17 cellular contexts compared by ENCODE assay signal in genomic region chr21:42395302-42395701, GRCh38. TPM values are rescaled to one million over a fixed set of nuclear protein-coding genes. Genes with fewer than 3 reads are reported as not detected.
A peak's percentile ranks its signal among the peaks of the same experiment; 100 is the strongest.
DNase-seq lines count a peak whose midpoint lies in the region; ATAC-seq, FAIRE-seq and TF ChIP-seq lines count a peak whose summit lies in the region.
"Had no signal": no experiment of that assay in that cellular context is flagged by ENCODE, and none has a peak within 500 bp of the region (broad histone marks: within the 10 kb centered on the region; RNA-seq: fewer than 3 reads in every experiment).

No MANE protein-coding gene starts in this region.

- H3K27me3 ChIP-seq in PC-9 (ENCODE audit: insufficient read depth, low read depth) = no peaks in the 10 kb centered on the region

- FAIRE-seq in kidney (lab: Jason Lieb, UNC) = no peak
- FAIRE-seq: A204.1, D721Med, HepG2 had no signal

- H3K27ac ChIP-seq in PC-9 = peak overlapping the region; percentile 62; the same call in 1 of the 2 replicates
- peak overlapping the region; percentile 11 to 51 for H3K27ac ChIP-seq in kidney (ENCODE audit: low read depth in 2 of 2, low read length in 2 of 2)

- H3K79me2 ChIP-seq in PC-9 (ENCODE audit: low read depth) = no peaks in the 10 kb centered on the region

- no peak overlapping the region for H3K9ac ChIP-seq in kidney (ENCODE audit: low read length in 2 of 2)

- H3K4me2 ChIP-seq in PC-9 = peak overlapping the region; percentile 79

- H3K36me3 ChIP-seq in PC-9 (ENCODE audit: low read depth) (no peaks in the 10 kb centered on the region), kidney (ENCODE audit: control insufficient read depth in 1 of 2, insufficient read depth in 2 of 2, low read length in 2 of 2) (no peaks in the 10 kb centered on the region)

- H2AFZ ChIP-seq in PC-9 = no peak overlapping the region

- H4K20me1 ChIP-seq in PC-9 (ENCODE audit: insufficient read depth) = no peaks in the 10 kb centered on the region

- CTCF ChIA-PET in PC-9 (lab: Charles Lee) = interaction anchor here (0.6 kb wide), 1 partner anchor 110 kb away, joined by 3 read pairs; no protein-coding TSS in a partner anchor

- H3K9me3 ChIP-seq in PC-9 (ENCODE audit: insufficient read depth, low read depth) (no peaks in the 10 kb centered on the region), kidney (ENCODE audit: control insufficient read depth in 1 of 2, low read length in 2 of 2) (no peaks in the 10 kb centered on the region)

- no peaks in the 10 kb centered on the region for H3K9me2 ChIP-seq in PC-9 (ENCODE audit: insufficient read depth)

- H3F3A ChIP-seq in PC-9 (ENCODE audit: insufficient read depth, low read depth) = no peaks in the 10 kb centered on the region

- intact Hi-C loops in cardiac septum (cut with DNase I) = no loop called here
- intact Hi-C loops in left ventricle myocardium superior (cut with micrococcal nuclease) = no loop called here
- intact Hi-C loops in PC-9 (cut with micrococcal nuclease; ENCODE audit: unreplicated experiment) = no loop called here
- intact Hi-C loops in kidney (cut with DNase I) = no loop called here

- BruUV-seq in PC-9 (replicated peaks; lab: Mats Ljungman, UMichigan) = TSS peak; percentile 79

- DNase-seq in cardiac septum (ENCODE audit: low spot score) = peak; percentile 50
- no peak for DNase-seq in left ventricle myocardium superior
- no peak for DNase-seq in PC-9
- no peak for DNase-seq in kidney
- no peak for DNase-seq in NCI-H2196 (lab: John Stamatoyannopoulos, UW; ENCODE audit: unreplicated experiment)
- DNase-seq in ureter (ENCODE audit: low spot score) = no peak
- DNase-seq: H7, KG1, NCI-H1436, NCI-H2029, NCI-H524 had no signal

- TF ChIP-seq CTCF in PC-9 (conservative IDR thresholded peaks at IDR 0.05) = no peak
- TF ChIP-seq CTCF in kidney (IDR thresholded peaks at IDR 0.05; ENCODE audit: borderline replicate concordance, extremely low read depth, insufficient read depth) = no peak

- H3K4me3 ChIP-seq in PC-9 (peak overlapping the region; percentile 45; the same call in 1 of the 2 replicates), kidney (ENCODE audit: low read length in 2 of 2) (no peak overlapping the region)

- ATAC-seq in left ventricle myocardium superior (no peak), GM21447 (IDR thresholded peaks at IDR 0.05; ENCODE audit: unreplicated experiment) (no peak)
- ATAC-seq: HepG2 had no signal

- POLR2A ChIA-PET in PC-9 (lab: Charles Lee; ENCODE audit: unreplicated experiment) = no interaction called here

- H3K4me1 ChIP-seq in PC-9 (replicated peaks; ENCODE audit: insufficient read depth) (peaks cover 14% of the 10 kb centered on the region; the same call in 1 of the 2 replicates), kidney (ENCODE audit: control insufficient read depth in 1 of 2, insufficient read depth in 1 of 2, low read depth in 1 of 2, low read length in 2 of 2) (peaks cover 0 to 4% of the 10 kb centered on the region in 2 donors)

RNA-seq across cellular contexts. Expression of gene TMPRSS3, which starts 0.6 kb away (rescaled TPM):
- total RNA-seq in cardiac septum (not detected), left ventricle myocardium superior (not detected), PC-9 (2021) (4.3 and 8.6 TPM in 2 replicates), kidney (15.4 TPM), ureter (1.7 TPM)
- 3.0 TPM for polyA plus RNA-seq in kidney (ENCODE audit: insufficient read depth, low read depth, low replicate concordance)
- total RNA-seq: H7 had no signal
- polyA plus RNA-seq: BJ had no signal

RNA-seq across cellular contexts. Expression of gene UBASH3A, which starts 8.4 kb away (rescaled TPM):
- not detected for total RNA-seq in cardiac septum
- not detected for total RNA-seq in left ventricle myocardium superior
- total RNA-seq in PC-9 (2021) = not detected in 2 replicates
- total RNA-seq in kidney = 2.7 TPM
- not detected for polyA plus RNA-seq in kidney (ENCODE audit: insufficient read depth, low read depth, low replicate concordance)
- 1.4 TPM for total RNA-seq in ureter
- total RNA-seq: H7, HepG2 had no signal
- polyA plus RNA-seq: BJ, HepG2 had no signal

RNA-seq across cellular contexts. Expression of gene TFF1, which starts 29.0 kb away (rescaled TPM):
- not detected for total RNA-seq in cardiac septum
- not detected for total RNA-seq in left ventricle myocardium superior
- 2.2 and 5.7 TPM in 2 replicates for total RNA-seq in PC-9 (2021)
- not detected for total RNA-seq in kidney
- polyA plus RNA-seq in kidney (ENCODE audit: insufficient read depth, low read depth, low replicate concordance) = not detected
- 2.6 TPM for total RNA-seq in ureter
- total RNA-seq: CD8-positive, alpha-beta memory T cell; H7 had no signal
- polyA plus RNA-seq: BJ; CD8-positive, alpha-beta memory T cell had no signal

RNA-seq across cellular contexts. Expression of gene TFF2, which starts 44.5 kb away (rescaled TPM):
- total RNA-seq in cardiac septum (not detected), left ventricle myocardium superior (not detected), PC-9 (2021) (0.52 TPM in 1 of 2 replicates, not detected in the other), kidney (not detected), ureter (not detected)
- polyA plus RNA-seq in kidney (ENCODE audit: insufficient read depth, low read depth, low replicate concordance) = not detected
- total RNA-seq: CD8-positive, alpha-beta memory T cell; H7; HepG2 had no signal
- polyA plus RNA-seq: BJ; CD8-positive, alpha-beta memory T cell had no signal
